In genomic region chr6:4101298-4101697, GRCh38 we compare ENCODE assay signal across 12 cellular contexts. TPM values are rescaled to one million over a fixed set of nuclear protein-coding genes. Genes with fewer than 3 reads are reported as not detected.
"Had no signal": no experiment of that assay in that cellular context is flagged by ENCODE, and none has a peak within 500 bp of the region (broad histone marks: within the 10 kb centered on the region; RNA-seq: fewer than 3 reads in every experiment).

No MANE protein-coding gene starts in this region.

- H3K36me3 ChIP-seq: HAP-1 had no signal

- FAIRE-seq: H1, H54 had no signal

- H3K9me3 ChIP-seq: HAP-1 had no signal

- H3K4me3 ChIP-seq: GM23248, GM23338, HAP-1 had no signal

- H3K4me1 ChIP-seq: HAP-1 had no signal

- ATAC-seq: GM23338, HCT116 had no signal

- H3K27ac ChIP-seq: GM23248 had no signal

- DNase-seq: GM23248, GOT3, H7, H9, HCEC 1CT, HFFc6 had no signal

RNA-seq across cellular contexts. Expression of gene FAM217A, which starts 22.4 kb away (rescaled TPM):
- total RNA-seq: GM23248, GM23338, H1, H4, H7, H9, HFFc6 had no signal
- polyA plus RNA-seq: GM23248, GM23338 had no signal
